Comparison of ENCODE assay signal across 8 cellular contexts in the genomic region with DNA sequence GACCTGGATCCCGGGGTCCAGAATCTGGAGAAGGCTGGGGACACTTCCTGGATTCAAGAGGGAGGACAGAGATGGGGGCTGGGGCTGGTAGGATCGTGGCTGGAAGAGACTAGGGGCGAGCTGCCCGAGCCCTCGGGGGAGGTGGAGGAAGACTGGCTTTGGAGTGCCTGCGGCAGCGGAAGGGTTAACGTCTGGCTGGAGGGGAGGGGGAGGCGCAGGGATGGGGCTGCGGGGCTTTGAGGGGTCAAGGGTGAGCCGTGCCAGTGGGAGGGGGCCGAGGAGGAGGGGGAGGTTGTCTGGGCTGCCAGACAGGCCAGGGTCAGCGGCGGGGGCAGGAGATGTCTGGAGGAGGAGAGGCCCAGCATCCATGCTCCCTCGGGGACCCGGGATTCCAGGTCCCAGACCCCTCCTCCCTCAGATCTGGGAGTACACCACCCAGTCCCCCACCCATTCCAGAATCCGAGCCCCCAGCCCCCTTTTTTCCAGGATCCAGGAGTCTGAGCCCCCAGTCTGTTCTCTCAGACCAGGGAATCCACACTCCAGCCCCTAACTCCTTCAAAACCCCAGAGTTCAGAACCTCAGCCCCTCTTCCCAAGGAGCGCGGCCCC. TPM values are rescaled to one million over a fixed set of nuclear protein-coding genes. Genes with fewer than 3 reads are reported as not detected.
DNase-seq lines count a peak whose midpoint lies in the region; ATAC-seq, FAIRE-seq and TF ChIP-seq lines count a peak whose summit lies in the region.

No MANE protein-coding gene starts in this region.

- peaks cover 48% of the 10 kb centered on the region for H3K79me2 ChIP-seq in keratinocyte (ENCODE audit: control insufficient read depth, insufficient read depth, low read length)

- H3K27me3 ChIP-seq in Caco-2 (replicated peaks; ENCODE audit: control insufficient read depth, insufficient read depth, low read length) (no peaks in the 10 kb centered on the region), MG63 (no peaks in the 10 kb centered on the region), keratinocyte (ENCODE audit: control insufficient read depth, extremely low read depth, insufficient read depth, low read length) (no peaks in the 10 kb centered on the region)

- H3K4me1 Mint-ChIP-seq in Caco-2 (ENCODE audit: low read depth, unreplicated experiment), result peaks cover 27% of the 10 kb centered on the region
- H3K4me1 Mint-ChIP-seq in brain, result peaks cover 59% of the 10 kb centered on the region
- peaks cover 26% of the 10 kb centered on the region for H3K4me1 Mint-ChIP-seq in stimulated activated memory B cell treated with anti-CD40 and anti-IgM and Interleukin-4, amounts not matched to agents 10 μg/mL and 1 μg/mL and 100 μg/mL, for 72 hours

- dilution Hi-C loops in keratinocyte (cut with MboI; ENCODE audit: extremely low pct_ligation_motif_present, low sequenced_read_pairs), result no loop called here

- peaks cover 5% of the 10 kb centered on the region for H4K20me1 ChIP-seq in keratinocyte (ENCODE audit: control insufficient read depth, extremely low read depth, insufficient read depth, low read length)

- H3K4me2 ChIP-seq in keratinocyte (ENCODE audit: control insufficient read depth, extremely low read depth, insufficient read depth, low read depth, low read length), result peak overlapping the region; percentile 83

- intact Hi-C loops in Caco-2 (cut with micrococcal nuclease; ENCODE audit: unreplicated experiment), result loop anchor here (1.0 kb wide), 1 partner anchor 14 kb away; no protein-coding TSS in a partner anchor

- TF ChIP-seq CTCF in Caco-2 (IDR thresholded peaks at IDR 0.05; ENCODE audit: insufficient read depth in 1 of 2, low read depth in 1 of 2, low read length in 1 of 2, severe bottlenecking in 1 of 2, unreplicated experiment in 1 of 2) (no peak), brain (conservative IDR thresholded peaks at IDR 0.05) (no peak), keratinocyte (optimal IDR thresholded peaks at IDR 0.05 in 1 of 3, IDR thresholded peaks at IDR 0.05 in 1 of 3, conservative IDR thresholded peaks at IDR 0.05 in 1 of 3; ENCODE audit: extremely low read depth in 1 of 3, insufficient read depth in 2 of 3, low read length in 3 of 3) (no peak)

- no peaks in the 10 kb centered on the region for H3K36me3 ChIP-seq in Caco-2 (ENCODE audit: control insufficient read depth, insufficient read depth, low read length)
- H3K36me3 ChIP-seq in MG63, result peaks cover 26% of the 10 kb centered on the region
- H3K36me3 ChIP-seq in keratinocyte (ENCODE audit: control insufficient read depth in 2 of 2, extremely low read depth in 1 of 2, insufficient read depth in 2 of 2, low read length in 2 of 2), result peaks cover 10 to 14% of the 10 kb centered on the region in 2 experiments

- peaks cover 20% of the 10 kb centered on the region for H3K4me1 ChIP-seq in Caco-2
- H3K4me1 ChIP-seq in keratinocyte (ENCODE audit: control insufficient read depth, extremely low read depth, insufficient read depth, low read length), result peaks cover 15% of the 10 kb centered on the region

- no TSS peak for BruUV-seq in Caco-2 (replicated peaks; lab: Mats Ljungman, UMichigan)

- no peak overlapping the region for H2AFZ ChIP-seq in keratinocyte (ENCODE audit: control insufficient read depth, low read length)

- H3K9ac ChIP-seq in keratinocyte (ENCODE audit: control insufficient read depth, extremely low read depth, insufficient read depth, low read length), result peak overlapping the region; percentile 84

- H3K27ac ChIP-seq in keratinocyte (ENCODE audit: control insufficient read depth, insufficient read depth, low read length), result peak overlapping the region; percentile 81

- H3K9me3 ChIP-seq in Caco-2 (0 out of 2 replicates have a peak, but pooled peaks cover 4% of the 10 kb centered on the region), MG63 (no peaks in the 10 kb centered on the region; the same call in 1 of the 2 replicates), keratinocyte (ENCODE audit: control insufficient read depth, low read depth, low read length) (no peaks in the 10 kb centered on the region)

- peak overlapping the region; percentile 51 for H3K4me3 ChIP-seq in Caco-2 (ENCODE audit: low read depth, low read length)
- peak overlapping the region; percentile 84 for H3K4me3 ChIP-seq in MG63
- H3K4me3 ChIP-seq in keratinocyte (ENCODE audit: control insufficient read depth in 2 of 3, extremely low read depth in 1 of 3, insufficient read depth in 2 of 3, low read depth in 1 of 3, low read length in 3 of 3), result peak overlapping the region; percentile 74 to 82 (median 75)

- H3K27me3 Mint-ChIP-seq in Caco-2 (ENCODE audit: insufficient read depth, unreplicated experiment) (no peaks in the 10 kb centered on the region), brain (peaks cover 11% of the 10 kb centered on the region)
- peaks cover 82% of the 10 kb centered on the region for H3K27me3 Mint-ChIP-seq in stimulated activated memory B cell treated with anti-CD40 and anti-IgM and Interleukin-4, amounts not matched to agents 10 μg/mL and 1 μg/mL and 100 μg/mL, for 72 hours

- H3K4me3 Mint-ChIP-seq in Caco-2 (ENCODE audit: unreplicated experiment) (peak overlapping the region; percentile 84), brain (peak overlapping the region; percentile 90 to 96 (median 94))
- H3K4me3 Mint-ChIP-seq in stimulated activated memory B cell treated with anti-CD40 and anti-IgM and Interleukin-4, amounts not matched to agents 10 μg/mL and 1 μg/mL and 100 μg/mL, for 72 hours, result peak overlapping the region; percentile 57

- H3K9me1 ChIP-seq in keratinocyte (ENCODE audit: control insufficient read depth, extremely low read depth, insufficient read depth, low read length), result no peaks in the 10 kb centered on the region

- CTCF ChIA-PET in Caco-2 (lab: Charles Lee), result no interaction called here

- no peak for FAIRE-seq in keratinocyte (lab: Jason Lieb, UNC)

- DNase-seq in Caco-2 (peak; percentile 55 to 69), MG63 (peak; percentile 47), keratinocyte (ENCODE audit: low read depth, low spot score) (no peak), DMS153 (lab: John Stamatoyannopoulos, UW) (no peak)
- DNase-seq in stimulated activated naive CD4-positive, alpha-beta T cell treated with Interleukin-2 at 50 U/mL for 16 hours (lab: John Stamatoyannopoulos, UW), result no peak

- ATAC-seq in stimulated activated memory B cell treated with anti-CD40 and anti-IgM and Interleukin-4, amounts not matched to agents 10 μg/mL and 1 μg/mL and 100 μg/mL, for 72 hours, result no peak
- no peak for ATAC-seq in HG02938 (IDR thresholded peaks at IDR 0.05; ENCODE audit: unreplicated experiment)

- peaks cover 7% of the 10 kb centered on the region for H3K36me3 Mint-ChIP-seq in Caco-2 (ENCODE audit: insufficient read depth, unreplicated experiment)
- H3K36me3 Mint-ChIP-seq in brain, result peaks cover 18% of the 10 kb centered on the region
- peaks cover 6% of the 10 kb centered on the region for H3K36me3 Mint-ChIP-seq in stimulated activated memory B cell treated with anti-CD40 and anti-IgM and Interleukin-4, amounts not matched to agents 10 μg/mL and 1 μg/mL and 100 μg/mL, for 72 hours

- no peaks in the 10 kb centered on the region for H3K9me3 Mint-ChIP-seq in Caco-2 (ENCODE audit: unreplicated experiment)
- H3K9me3 Mint-ChIP-seq in brain, result peaks cover 0 to 1% (median 0%) of the 10 kb centered on the region in 5 experiments
- H3K9me3 Mint-ChIP-seq in stimulated activated memory B cell treated with anti-CD40 and anti-IgM and Interleukin-4, amounts not matched to agents 10 μg/mL and 1 μg/mL and 100 μg/mL, for 72 hours, result peaks cover 3% of the 10 kb centered on the region

- no peak overlapping the region for H3K27ac Mint-ChIP-seq in Caco-2 (ENCODE audit: unreplicated experiment)
- peak overlapping the region; percentile 93 to 99 (median 98) for H3K27ac Mint-ChIP-seq in brain
- no peak overlapping the region for H3K27ac Mint-ChIP-seq in stimulated activated memory B cell treated with anti-CD40 and anti-IgM and Interleukin-4, amounts not matched to agents 10 μg/mL and 1 μg/mL and 100 μg/mL, for 72 hours

- POLR2A ChIA-PET in Caco-2 (lab: Charles Lee), result interaction anchor here (0.6 kb wide), 1 partner anchor 348 kb away, joined by 5 read pairs; no protein-coding TSS in a partner anchor

RNA-seq across cellular contexts. Expression of gene SPACA6, which starts 3.3 kb away (rescaled TPM):
- 3.6 and 4.9 TPM in 2 replicates for total RNA-seq in Caco-2 (2022)
- 8.2 and 31.7 TPM in 2 replicates for total RNA-seq in MG63 (2014; rRNA removed; shearing (Covaris generic); ENCODE audit: low replicate concordance)
- polyA plus RNA-seq in brain (ENCODE audit: insufficient read depth, low read depth, low replicate concordance) (5.9 TPM), keratinocyte (3.9 to 9.4 TPM (median 4.3 TPM) in 3 replicates)
- polyA plus RNA-seq in keratinocyte (2011; ENCODE audit: low read depth), result 3.3 TPM
- 1.8 and 6.0 TPM in 2 replicates for polyA plus RNA-seq in keratinocyte (2011; cell fraction: cytosol; rRNA removed)
- 10.8 and 19.3 TPM in 2 replicates for polyA plus RNA-seq in keratinocyte (2011; cell fraction: nucleus; rRNA removed)
- polyA plus RNA-seq in keratinocyte (2012; ENCODE audit: low replicate concordance), result 4.3 and 10.4 TPM in 2 replicates
- polyA minus RNA-seq in keratinocyte, result 1.1 to 4.5 TPM (median 2.5 TPM) in 3 replicates
- not detected for polyA minus RNA-seq in keratinocyte (2011; cell fraction: cytosol; rRNA and poly(A)+ RNA removed)
- polyA minus RNA-seq in keratinocyte (2011; cell fraction: nucleus; rRNA and poly(A)+ RNA removed), result 5.0 and 6.2 TPM in 2 replicates

RNA-seq across cellular contexts. Expression of gene HAS1, which starts 33.9 kb away (rescaled TPM):
- total RNA-seq in Caco-2 (2022), result not detected in 2 replicates
- total RNA-seq in MG63 (2014; rRNA removed; shearing (Covaris generic); ENCODE audit: low replicate concordance), result not detected in 2 replicates
- polyA plus RNA-seq in brain (ENCODE audit: insufficient read depth, low read depth, low replicate concordance), result 0.92 TPM
- polyA plus RNA-seq in keratinocyte, result 0.33 to 5.0 TPM (median 0.56 TPM) in 3 replicates
- polyA plus RNA-seq in keratinocyte (2011; ENCODE audit: low read depth), result 3.6 TPM
- 0.26 and 0.62 TPM in 2 replicates for polyA plus RNA-seq in keratinocyte (2011; cell fraction: cytosol; rRNA removed)
- 3.5 and 5.4 TPM in 2 replicates for polyA plus RNA-seq in keratinocyte (2011; cell fraction: nucleus; rRNA removed)
- 0.50 and 6.6 TPM in 2 replicates for polyA plus RNA-seq in keratinocyte (2012; ENCODE audit: low replicate concordance)
- polyA minus RNA-seq in keratinocyte, result 0.19 to 3.1 TPM (median 2.9 TPM) in 3 replicates
- 4.0 TPM for polyA minus RNA-seq in keratinocyte (2011; cell fraction: cytosol; rRNA and poly(A)+ RNA removed)
- 4.6 and 6.5 TPM in 2 replicates for polyA minus RNA-seq in keratinocyte (2011; cell fraction: nucleus; rRNA and poly(A)+ RNA removed)

RNA-seq across cellular contexts. Expression of gene SIGLEC14, which starts 43.2 kb away (rescaled TPM):
- total RNA-seq in Caco-2 (2022), result not detected in 2 replicates
- not detected in 2 replicates for total RNA-seq in MG63 (2014; rRNA removed; shearing (Covaris generic); ENCODE audit: low replicate concordance)
- polyA plus RNA-seq in brain (ENCODE audit: insufficient read depth, low read depth, low replicate concordance) (0.34 TPM), keratinocyte (not detected in 3 replicates)
- polyA plus RNA-seq in keratinocyte (2011; ENCODE audit: low read depth), result not detected
- not detected in 2 replicates for polyA plus RNA-seq in keratinocyte (2011; cell fraction: cytosol; rRNA removed)
- polyA plus RNA-seq in keratinocyte (2011; cell fraction: nucleus; rRNA removed), result not detected in 2 replicates
- polyA plus RNA-seq in keratinocyte (2012; ENCODE audit: low replicate concordance), result not detected in 2 replicates
- not detected in 3 replicates for polyA minus RNA-seq in keratinocyte
- not detected for polyA minus RNA-seq in keratinocyte (2011; cell fraction: cytosol; rRNA and poly(A)+ RNA removed)
- not detected in 2 replicates for polyA minus RNA-seq in keratinocyte (2011; cell fraction: nucleus; rRNA and poly(A)+ RNA removed)

RNA-seq across cellular contexts. Expression of gene SIGLEC5, which starts 59.7 kb away (rescaled TPM):
- total RNA-seq in Caco-2 (2022), result not detected in 2 replicates
- total RNA-seq in MG63 (2014; rRNA removed; shearing (Covaris generic); ENCODE audit: low replicate concordance), result not detected in 2 replicates
- 0.44 TPM for polyA plus RNA-seq in brain (ENCODE audit: insufficient read depth, low read depth, low replicate concordance)
- polyA plus RNA-seq in keratinocyte, result not detected in 3 replicates
- not detected for polyA plus RNA-seq in keratinocyte (2011; ENCODE audit: low read depth)
- polyA plus RNA-seq in keratinocyte (2011; cell fraction: cytosol; rRNA removed), result not detected in 2 replicates
- not detected in 2 replicates for polyA plus RNA-seq in keratinocyte (2011; cell fraction: nucleus; rRNA removed)
- polyA plus RNA-seq in keratinocyte (2012; ENCODE audit: low replicate concordance), result not detected in 2 replicates
- polyA minus RNA-seq in keratinocyte, result not detected in 3 replicates
- polyA minus RNA-seq in keratinocyte (2011; cell fraction: cytosol; rRNA and poly(A)+ RNA removed), result not detected
- not detected in 2 replicates for polyA minus RNA-seq in keratinocyte (2011; cell fraction: nucleus; rRNA and poly(A)+ RNA removed)

Comparison
In these comparisons a context has a peak if more than half of its experiments do, and no peak if none do; other contexts are left out.
1. DNase-seq: peak in Caco-2 (2 of 2) and MG63 (single experiment); none in keratinocyte (single experiment), DMS153 (single experiment) and stimulated activated naive CD4-positive, alpha-beta T cell treated with Interleukin-2 at 50 U/mL for 16 hours (single experiment).
2. H3K27ac Mint-ChIP-seq: peak in brain (5 of 5); none in Caco-2 (single experiment) and stimulated activated memory B cell treated with anti-CD40 and anti-IgM and Interleukin-4, amounts not matched to agents 10 μg/mL and 1 μg/mL and 100 μg/mL, for 72 hours (single experiment).
3. Peak in every context shown above with its lines, with median percentiles within 50 percentile points of each other: H3K4me3 ChIP-seq and H3K4me3 Mint-ChIP-seq.